ENCODE assay signal across 10 cellular contexts in genomic region chr10:26292058-26292457, GRCh38.
"Had no signal": no experiment of that assay in that cellular context is flagged by ENCODE, and none has a peak within 500 bp of the region (broad histone marks: within the 10 kb centered on the region; RNA-seq: fewer than 3 reads in every experiment).

No MANE protein-coding gene starts in this region.

- DNase-seq: activated CD4-positive, alpha-beta T cell treated with anti-CD3 and anti-CD28 coated beads, Interleukin-2, amount 10 ng/mL, durations not matched to agents 24 days and 14 days; activated CD4-positive, CD25-positive, alpha-beta regulatory T cell; activated naive CD4-positive, alpha-beta T cell treated with anti-CD3 and anti-CD28 coated beads for 36 hours; dermis blood vessel endothelial cell; erythroblast; islet precursor cell; left lung; mammary epithelial cell; stimulated activated CD4-positive, alpha-beta T cell treated with anti-CD3 and anti-CD28 coated beads, Interleukin-12 subunit alpha, Interleukin-12 subunit beta, amount 100 ng/mL, for 4 hours; stimulated activated CD4-positive, alpha-beta T cell treated with anti-CD3 and anti-CD28 coated beads, Interleukin-2, amount 100 ng/mL, for 24 hours had no signal

- ATAC-seq: left lung had no signal
